13 cellular contexts compared by ENCODE assay signal in genomic region chr6:111667921-111668320, GRCh38.
DNase-seq lines count a peak whose midpoint lies in the region; ATAC-seq and TF ChIP-seq lines count a peak whose summit lies in the region.
"Had no signal": no experiment of that assay in that cellular context is flagged by ENCODE, and none has a peak within 500 bp of the region (broad histone marks: within the 10 kb centered on the region; RNA-seq: fewer than 3 reads in every experiment).

No MANE protein-coding gene starts in this region.

- no peak for TF ChIP-seq CTCF in natural killer cell (IDR thresholded peaks at IDR 0.05)

- CTCF ChIA-PET in CD4-positive, alpha-beta memory T cell (lab: Charles Lee; ENCODE audit: partially characterized antibody), result no interaction called here

- DNase-seq in CD4-positive, alpha-beta memory T cell, result no peak
- DNase-seq in NCI-H1092 treated with DMSO at 0.1 percent for 48 hours (lab: John Stamatoyannopoulos, UW) (peak; percentile 38), caudate nucleus (lab: John Stamatoyannopoulos, UW) (peak in 2 of 61 donors; percentile 13 to 27), natural killer cell (no peak), posterior vena cava (ENCODE audit: low spot score) (no peak), AML-193 (lab: John Stamatoyannopoulos, UW) (no peak), globus pallidus (ENCODE audit: low spot score) (no peak)
- DNase-seq: activated CD8-positive, alpha-beta memory T cell treated with anti-CD3 and anti-CD28 coated beads, Interleukin-2, amount 50 U/mL, for 48 hours; amniotic stem cell; NCI-H1694 had no signal

- H3K4me3 Mint-ChIP-seq in CD4-positive, alpha-beta memory T cell, result no peak overlapping the region
- H3K4me3 Mint-ChIP-seq in natural killer cell, result no peak overlapping the region
- H3K4me3 Mint-ChIP-seq: mesothelial cell of epicardium had no signal

- POLR2A ChIA-PET in CD4-positive, alpha-beta memory T cell (lab: Charles Lee; ENCODE audit: partially characterized antibody), result interaction anchor here (1.1 kb wide), 1 partner anchor 9 kb away, joined by 3 read pairs; no protein-coding TSS in a partner anchor

- no peaks in the 10 kb centered on the region for H3K9me3 ChIP-seq in CD4-positive, alpha-beta memory T cell (ENCODE audit: control insufficient read depth in 1 of 2, low read length in 2 of 2)

- peaks cover 74% of the 10 kb centered on the region for H3K36me3 ChIP-seq in CD4-positive, alpha-beta memory T cell (ENCODE audit: insufficient read depth, low read length)

- H3K27me3 Mint-ChIP-seq in CD4-positive, alpha-beta memory T cell, result no peaks in the 10 kb centered on the region
- H3K27me3 Mint-ChIP-seq in natural killer cell (ENCODE audit: low read depth in 2 of 2), result no peaks in the 10 kb centered on the region

- ATAC-seq in natural killer cell (no peak), GM21447 (IDR thresholded peaks at IDR 0.05; ENCODE audit: unreplicated experiment) (no peak)

- no peaks in the 10 kb centered on the region for H3K27me3 ChIP-seq in CD4-positive, alpha-beta memory T cell (ENCODE audit: insufficient read depth, low read length)

- H3K27ac Mint-ChIP-seq in CD4-positive, alpha-beta memory T cell, result peak overlapping the region in 5 of 7 donors; percentile 26 to 89 (median 62)
- peak overlapping the region; percentile 22 to 68 for H3K27ac Mint-ChIP-seq in natural killer cell
- H3K27ac Mint-ChIP-seq: mesothelial cell of epicardium had no signal

- intact Hi-C loops in CD4-positive, alpha-beta memory T cell (cut with micrococcal nuclease), result no loop called here
- intact Hi-C loops in natural killer cell (cut with micrococcal nuclease), result no loop called here
- intact Hi-C loops in posterior vena cava (cut with DNase I), result loop anchor here in 1 of 2 donors (10.0 kb wide), 1 partner anchor 63 kb away; the partner anchor contains the start of gene TRAF3IP2

- H3K4me1 ChIP-seq in CD4-positive, alpha-beta memory T cell (ENCODE audit: insufficient read depth, low read length), result no peaks in the 10 kb centered on the region

- H3K36me3 Mint-ChIP-seq in CD4-positive, alpha-beta memory T cell, result peaks cover 65 to 86% of the 10 kb centered on the region in 2 donors
- peaks cover 14% of the 10 kb centered on the region for H3K36me3 Mint-ChIP-seq in natural killer cell

- H3K9me3 Mint-ChIP-seq in CD4-positive, alpha-beta memory T cell, result peaks cover 0 to 7% (median 0%) of the 10 kb centered on the region in 8 donors
- no peaks in the 10 kb centered on the region for H3K9me3 Mint-ChIP-seq in natural killer cell
- H3K9me3 Mint-ChIP-seq: mesothelial cell of epicardium had no signal

- peaks cover 4 to 18% (median 7%) of the 10 kb centered on the region in 4 donors for H3K4me1 Mint-ChIP-seq in CD4-positive, alpha-beta memory T cell
- H3K4me1 Mint-ChIP-seq in natural killer cell, result peaks cover 29 to 48% of the 10 kb centered on the region in 2 donors

- H3K4me3 ChIP-seq in CD4-positive, alpha-beta memory T cell (ENCODE audit: low read length in 2 of 2), result no peak overlapping the region
- H3K4me3 ChIP-seq: K562 had no signal

- no peak overlapping the region for H3K27ac ChIP-seq in CD4-positive, alpha-beta memory T cell (ENCODE audit: low read depth, low read length)
- peak overlapping the region; percentile 3 for H3K27ac ChIP-seq in caudate nucleus (ENCODE audit: low read depth, low read length)
